Comparison of ENCODE assay signal across 15 cellular contexts in genomic region chr20:56788671-56789610, GRCh38.
A peak's percentile ranks its signal among the peaks of the same experiment; 100 is the strongest.
DNase-seq lines count a peak whose midpoint lies in the region; ATAC-seq and TF ChIP-seq lines count a peak whose summit lies in the region.
"Had no signal": no experiment of that assay in that cellular context is flagged by ENCODE, and none has a peak within 500 bp of the region (broad histone marks: within the 10 kb centered on the region; RNA-seq: fewer than 3 reads in every experiment).

No MANE protein-coding gene starts in this region.

- peak overlapping the region; percentile 99 for H3K27ac ChIP-seq in mammary epithelial cell (ENCODE audit: insufficient read depth, low read depth, low read length)

- H3K4me1 Mint-ChIP-seq in nephron progenitor cell, result peaks cover 7% of the 10 kb centered on the region

- WGBS in mammary epithelial cell (ENCODE audit: low coverage, missing lambda C conversion rate), result 92% methylated on average over 6 of the region's 6 CpGs

- CTCF ChIA-PET in mammary epithelial cell (lab: Charles Lee; ENCODE audit: low non-redundant PET), result no interaction called here

- DNase-seq in AG10803 (ENCODE audit: low read depth) (peak; percentile 74), MG63 (peak; percentile 51), mammary epithelial cell (peak; percentile 11), nephron progenitor cell (no peak), SHP77 (lab: John Stamatoyannopoulos, UW) (no peak), NCI-H1417 (lab: John Stamatoyannopoulos, UW) (no peak)
- DNase-seq: activated CD4-positive, alpha-beta T cell treated with anti-CD3 and anti-CD28 coated beads, Interleukin-2, amount 50 U/mL, for 4 hours; activated naive CD4-positive, alpha-beta T cell; cerebellar nuclear complex; GDM1; NCI-H1436 treated with DMSO at 0.1 percent for 48 hours; NCI-H82 had no signal

- H3K27ac Mint-ChIP-seq in nephron progenitor cell, result peak overlapping the region; percentile 42

- H3K4me3 ChIP-seq in AG10803 (ENCODE audit: low read length) (no peak overlapping the region), MG63 (no peak overlapping the region), mammary epithelial cell (replicated peaks in 1 of 3; ENCODE audit: insufficient read depth in 1 of 3, low read depth in 2 of 3, low read length in 3 of 3) (no peak overlapping the region)
- H3K4me3 ChIP-seq: tibial nerve had no signal

- H3K4me1 ChIP-seq in mammary epithelial cell (ENCODE audit: insufficient read depth, low read length), result peaks cover 18% of the 10 kb centered on the region
- H3K4me1 ChIP-seq: tibial nerve had no signal

- H3K9me3 Mint-ChIP-seq in nephron progenitor cell, result no peaks in the 10 kb centered on the region

- H3K4me2 ChIP-seq in mammary epithelial cell (ENCODE audit: insufficient read depth, low read depth, low read length), result no peak overlapping the region

- in situ Hi-C loops in mammary epithelial cell (cut with MboI; ENCODE audit: low sequenced_read_pairs in 2 of 2), result no loop called here

- no peak overlapping the region for H3K4me3 Mint-ChIP-seq in nephron progenitor cell

- ATAC-seq in HG03045 (IDR thresholded peaks at IDR 0.05; ENCODE audit: unreplicated experiment) (no peak), GM18505 (IDR thresholded peaks at IDR 0.05; ENCODE audit: unreplicated experiment) (no peak)

- H3K27me3 Mint-ChIP-seq in nephron progenitor cell (ENCODE audit: low read depth, poor library complexity), result peaks cover 9% of the 10 kb centered on the region

- H3K9ac ChIP-seq in mammary epithelial cell (ENCODE audit: insufficient read depth, low read length), result peak overlapping the region; percentile 18

- no TSS peak for BruUV-seq in mammary epithelial cell (replicated peaks; lab: Mats Ljungman, UMichigan)

- no peak for TF ChIP-seq POLR2A in GM18505 (IDR thresholded peaks at IDR 0.05; ENCODE audit: borderline replicate concordance, extremely low read depth, insufficient read depth, insufficient read length)

- no peaks in the 10 kb centered on the region for H4K20me1 ChIP-seq in mammary epithelial cell (ENCODE audit: insufficient read depth, low read length)

- peak overlapping the region; percentile 29 for H2AFZ ChIP-seq in mammary epithelial cell (ENCODE audit: low read depth, low read length)

- TF ChIP-seq CTCF in AG10803 (conservative IDR thresholded peaks at IDR 0.05; ENCODE audit: low read length) (no peak), mammary epithelial cell (conservative IDR thresholded peaks at IDR 0.05 in 1 of 2, IDR thresholded peaks at IDR 0.05 in 1 of 2; ENCODE audit: extremely low read depth in 1 of 2, insufficient read depth in 1 of 2, low read depth in 1 of 2, low read length in 2 of 2) (no peak), nephron progenitor cell (IDR thresholded peaks at IDR 0.05) (no peak)

- dilution Hi-C loops in mammary epithelial cell (cut with HindIII; ENCODE audit: low sequenced_read_pairs), result no loop called here

- H3K9me3 ChIP-seq in MG63, result no peaks in the 10 kb centered on the region
- H3K9me3 ChIP-seq in mammary epithelial cell (replicated peaks; ENCODE audit: insufficient read depth, low read length), result no peaks in the 10 kb centered on the region
- H3K9me3 ChIP-seq: tibial nerve had no signal

- intact Hi-C loops in mammary epithelial cell (cut with micrococcal nuclease), result loop anchor here (2.0 to 5.0 kb wide), 2 partner anchors 20 to 72 kb away; no protein-coding TSS in a partner anchor

- no peaks in the 10 kb centered on the region for H3K79me2 ChIP-seq in mammary epithelial cell (ENCODE audit: insufficient read depth, low read length)

- H3K36me3 Mint-ChIP-seq in nephron progenitor cell (ENCODE audit: low read depth), result no peaks in the 10 kb centered on the region

- H3K36me3 ChIP-seq in MG63 (no peaks in the 10 kb centered on the region), mammary epithelial cell (ENCODE audit: insufficient read depth, low read length) (no peaks in the 10 kb centered on the region)
- H3K36me3 ChIP-seq: tibial nerve had no signal

- H3K27me3 ChIP-seq in MG63, result no peaks in the 10 kb centered on the region
- H3K27me3 ChIP-seq in mammary epithelial cell (ENCODE audit: insufficient read depth, low read length), result no peaks in the 10 kb centered on the region
- H3K27me3 ChIP-seq: tibial nerve had no signal

Comparison
In these comparisons a context has a peak if more than half of its experiments do, and no peak if none do; other contexts are left out.
1. DNase-seq: peak in AG10803 (single experiment), MG63 (single experiment) and mammary epithelial cell (single experiment); none in nephron progenitor cell (single experiment), SHP77 (0 of 2) and NCI-H1417 (0 of 3).